In genomic region chr12:121804417-121805111, GRCh38 we compare ENCODE assay signal across 8 cellular contexts. TPM values are rescaled to one million over a fixed set of nuclear protein-coding genes. Genes with fewer than 3 reads are reported as not detected.
DNase-seq lines count a peak whose midpoint lies in the region; ATAC-seq and TF ChIP-seq lines count a peak whose summit lies in the region.

No MANE protein-coding gene starts in this region.

- DNase-seq in Caco-2 (peak; percentile 51 to 60), ureter (ENCODE audit: low spot score) (peak; percentile 68), AG20443 (ENCODE audit: low spot score) (no peak)
- DNase-seq in Jurkat, Clone E6-1 (ENCODE audit: low read depth, low spot score) = no peak
- peak; percentile 82 for DNase-seq in activated CD4-positive, alpha-beta T cell treated with anti-CD3 and anti-CD28 coated beads, Interleukin-2, amount 10 ng/mL, durations not matched to agents 24 days and 14 days

- peaks cover 48% of the 10 kb centered on the region for H3K36me3 Mint-ChIP-seq in Caco-2 (ENCODE audit: insufficient read depth, unreplicated experiment)
- H3K36me3 Mint-ChIP-seq in activated CD4-positive, alpha-beta T cell treated with anti-CD3 and anti-CD28 coated beads, Interleukin-2, amount 10 ng/mL, durations not matched to agents 24 days and 14 days (ENCODE audit: low read depth) = peaks cover 47% of the 10 kb centered on the region

- CTCF ChIA-PET in Caco-2 (lab: Charles Lee) = interaction anchor here (0.6 to 3.1 kb wide), 3 partner anchors 10 to 368 kb away, joined by 5 to 46 read pairs (median 7); partner anchors contain the start of gene RHOF

- H3K4me1 ChIP-seq in Caco-2 = peaks cover 6% of the 10 kb centered on the region
- H3K4me1 ChIP-seq in endocrine pancreas (ENCODE audit: control insufficient read depth, insufficient read depth, low read length) = no peaks in the 10 kb centered on the region
- H3K4me1 ChIP-seq in muscle layer of duodenum (ENCODE audit: control insufficient read depth in 1 of 2, insufficient read depth in 2 of 2, low read length in 2 of 2) = peaks cover 12 to 21% of the 10 kb centered on the region in 2 donors

- H3K36me3 ChIP-seq in Caco-2 (ENCODE audit: control insufficient read depth, insufficient read depth, low read length) = no peaks in the 10 kb centered on the region
- no peaks in the 10 kb centered on the region for H3K36me3 ChIP-seq in endocrine pancreas (ENCODE audit: control insufficient read depth, insufficient read depth, low read length)
- H3K36me3 ChIP-seq in muscle layer of duodenum (ENCODE audit: control insufficient read depth in 1 of 2, insufficient read depth in 2 of 2, low read length in 2 of 2) = peaks cover 10 to 16% of the 10 kb centered on the region in 2 donors

- TF ChIP-seq CTCF in Caco-2 (IDR thresholded peaks at IDR 0.05; ENCODE audit: insufficient read depth in 1 of 2, low read depth in 1 of 2, low read length in 1 of 2, severe bottlenecking in 1 of 2, unreplicated experiment in 1 of 2) = no peak

- H3K27me3 ChIP-seq in Caco-2 (replicated peaks; ENCODE audit: control insufficient read depth, insufficient read depth, low read length) (no peaks in the 10 kb centered on the region), endocrine pancreas (ENCODE audit: control insufficient read depth, insufficient read depth, low read length) (no peaks in the 10 kb centered on the region), muscle layer of duodenum (ENCODE audit: low read depth, low read length) (no peaks in the 10 kb centered on the region)

- BruUV-seq in Caco-2 (replicated peaks; lab: Mats Ljungman, UMichigan) = no TSS peak

- peaks cover 8% of the 10 kb centered on the region for H3K4me1 Mint-ChIP-seq in Caco-2 (ENCODE audit: low read depth, unreplicated experiment)
- H3K4me1 Mint-ChIP-seq in activated CD4-positive, alpha-beta T cell treated with anti-CD3 and anti-CD28 coated beads, Interleukin-2, amount 10 ng/mL, durations not matched to agents 24 days and 14 days = peaks cover 26% of the 10 kb centered on the region

- peak overlapping the region; percentile 83 for H3K27ac Mint-ChIP-seq in Caco-2 (ENCODE audit: unreplicated experiment)
- peak overlapping the region; percentile 97 for H3K27ac Mint-ChIP-seq in activated CD4-positive, alpha-beta T cell treated with anti-CD3 and anti-CD28 coated beads, Interleukin-2, amount 10 ng/mL, durations not matched to agents 24 days and 14 days

- no peaks in the 10 kb centered on the region for H3K27me3 Mint-ChIP-seq in Caco-2 (ENCODE audit: insufficient read depth, unreplicated experiment)
- H3K27me3 Mint-ChIP-seq in activated CD4-positive, alpha-beta T cell treated with anti-CD3 and anti-CD28 coated beads, Interleukin-2, amount 10 ng/mL, durations not matched to agents 24 days and 14 days = no peaks in the 10 kb centered on the region

- peak overlapping the region; percentile 31 for H3K27ac ChIP-seq in muscle layer of duodenum (ENCODE audit: low read length)

- ATAC-seq in HG03521 (IDR thresholded peaks at IDR 0.05; ENCODE audit: unreplicated experiment) = no peak

- H3K9me3 Mint-ChIP-seq in Caco-2 (ENCODE audit: unreplicated experiment) = no peaks in the 10 kb centered on the region
- no peaks in the 10 kb centered on the region for H3K9me3 Mint-ChIP-seq in activated CD4-positive, alpha-beta T cell treated with anti-CD3 and anti-CD28 coated beads, Interleukin-2, amount 10 ng/mL, durations not matched to agents 24 days and 14 days

- H3K4me3 ChIP-seq in Caco-2 (ENCODE audit: low read depth, low read length) (peak overlapping the region; percentile 80), endocrine pancreas (ENCODE audit: control insufficient read depth, insufficient read depth, low read length) (no peak overlapping the region), muscle layer of duodenum (ENCODE audit: low read depth in 1 of 2, low read length in 2 of 2) (peak overlapping the region; percentile 59 to 80)
- H3K4me3 ChIP-seq in Jurkat, Clone E6-1 (ENCODE audit: low read length) = peak overlapping the region; percentile 65

- H3K9me3 ChIP-seq in Caco-2 (no peaks in the 10 kb centered on the region), endocrine pancreas (ENCODE audit: control insufficient read depth, low read length) (no peaks in the 10 kb centered on the region), muscle layer of duodenum (ENCODE audit: control insufficient read depth in 1 of 2, low read length in 2 of 2) (no peaks in the 10 kb centered on the region)

- H3K9ac ChIP-seq in endocrine pancreas (ENCODE audit: control insufficient read depth, insufficient read depth, low read length) = peak overlapping the region; percentile 66

- intact Hi-C loops in Caco-2 (cut with micrococcal nuclease; ENCODE audit: unreplicated experiment) = loop anchor here (10.0 kb wide), 1 partner anchor 730 kb away; no protein-coding TSS in a partner anchor
- intact Hi-C loops in activated CD4-positive, alpha-beta T cell treated with anti-CD3 and anti-CD28 coated beads, Interleukin-2, amount 10 ng/mL, durations not matched to agents 24 days and 14 days (cut with micrococcal nuclease) = loop anchor here (5.0 to 10.0 kb wide), 2 partner anchors 280 to 423 kb away; partner anchors contain the start of gene DIABLO

- H3K4me3 Mint-ChIP-seq in Caco-2 (ENCODE audit: unreplicated experiment) = peak overlapping the region; percentile 79
- H3K4me3 Mint-ChIP-seq in activated CD4-positive, alpha-beta T cell treated with anti-CD3 and anti-CD28 coated beads, Interleukin-2, amount 10 ng/mL, durations not matched to agents 24 days and 14 days = peak overlapping the region; percentile 93

- POLR2A ChIA-PET in Caco-2 (lab: Charles Lee) = interaction anchor here (0.6 to 0.9 kb wide), 2 partner anchors 57 to 221 kb away, joined by 6 to 9 read pairs; no protein-coding TSS in a partner anchor

RNA-seq across cellular contexts. Expression of gene SETD1B, which starts 0.8 kb away (rescaled TPM):
- total RNA-seq in Caco-2 (2022) (16.8 and 17.6 TPM in 2 replicates), ureter (39.8 TPM)
- 13.0 TPM for polyA plus RNA-seq in Jurkat, Clone E6-1 (2012; ENCODE audit: insufficient read depth, insufficient read length)
- 26.6 and 29.2 TPM in 2 replicates for total RNA-seq in activated CD4-positive, alpha-beta T cell treated with anti-CD3 and anti-CD28 coated beads, Interleukin-2, amount 10 ng/mL, durations not matched to agents 24 days and 14 days

RNA-seq across cellular contexts. Expression of gene RHOF, which starts 11.1 kb away (rescaled TPM):
- total RNA-seq in Caco-2 (2022) = 33.8 and 36.7 TPM in 2 replicates
- polyA plus RNA-seq in Jurkat, Clone E6-1 (2012; ENCODE audit: insufficient read depth, insufficient read length) = 30.9 TPM
- total RNA-seq in activated CD4-positive, alpha-beta T cell treated with anti-CD3 and anti-CD28 coated beads, Interleukin-2, amount 10 ng/mL, durations not matched to agents 24 days and 14 days = 107 and 114 TPM in 2 replicates
- total RNA-seq in ureter = 20.5 TPM

RNA-seq across cellular contexts. Expression of gene HPD, which starts 54.1 kb away (rescaled TPM):
- total RNA-seq in Caco-2 (2022) (0.20 TPM in 1 of 2 replicates, not detected in the other), ureter (3.1 TPM)
- not detected for polyA plus RNA-seq in Jurkat, Clone E6-1 (2012; ENCODE audit: insufficient read depth, insufficient read length)
- not detected in 2 replicates for total RNA-seq in activated CD4-positive, alpha-beta T cell treated with anti-CD3 and anti-CD28 coated beads, Interleukin-2, amount 10 ng/mL, durations not matched to agents 24 days and 14 days

Comparison
In these comparisons a context has a peak if more than half of its experiments do, and no peak if none do; other contexts are left out.
1. DNase-seq: peak in Caco-2 (2 of 2), activated CD4-positive, alpha-beta T cell treated with anti-CD3 and anti-CD28 coated beads, Interleukin-2, amount 10 ng/mL, durations not matched to agents 24 days and 14 days (single experiment) and ureter (single experiment); none in Jurkat, Clone E6-1 (single experiment) and AG20443 (single experiment).